12 cellular contexts compared by ENCODE assay signal in the genomic region with DNA sequence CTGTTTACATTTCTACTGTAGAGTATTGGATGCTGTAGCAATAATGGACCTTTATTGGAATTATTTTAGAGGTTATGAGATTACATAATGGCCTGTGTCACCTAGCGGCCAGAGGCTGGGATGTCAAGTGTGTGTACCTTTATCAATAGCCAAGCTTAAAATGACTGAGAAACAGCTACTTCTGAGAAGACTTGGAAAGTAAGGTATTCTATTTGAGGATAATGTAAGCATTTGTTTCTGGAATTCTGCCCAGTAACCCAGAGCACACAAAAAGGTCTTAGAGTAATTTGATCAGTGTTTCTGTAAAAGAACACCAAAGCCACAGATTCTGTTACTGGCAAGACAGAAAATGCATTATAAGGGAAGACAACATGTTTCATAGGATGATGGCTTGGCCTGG.
DNase-seq lines count a peak whose midpoint lies in the region; ATAC-seq and TF ChIP-seq lines count a peak whose summit lies in the region.
"Had no signal": no experiment of that assay in that cellular context is flagged by ENCODE, and none has a peak within 500 bp of the region (broad histone marks: within the 10 kb centered on the region; RNA-seq: fewer than 3 reads in every experiment).

No MANE protein-coding gene starts in this region.

- no peak for TF ChIP-seq POLR2A in esophagus muscularis mucosa (IDR thresholded peaks at IDR 0.05; ENCODE audit: low read depth)

- H3K27ac ChIP-seq in esophagus muscularis mucosa (replicated peaks in 1 of 4), result no peak overlapping the region
- H3K27ac ChIP-seq: BLaER1, WERI-Rb-1 had no signal

- H3K36me3 ChIP-seq in esophagus muscularis mucosa, result no peaks in the 10 kb centered on the region
- H3K36me3 ChIP-seq: BLaER1, WERI-Rb-1 had no signal

- no peak for TF ChIP-seq EP300 in esophagus muscularis mucosa (IDR thresholded peaks at IDR 0.05)

- no peaks in the 10 kb centered on the region for H3K9me3 ChIP-seq in esophagus muscularis mucosa
- H3K9me3 ChIP-seq: BLaER1 had no signal

- peaks cover 0 to 15% (median 4%) of the 10 kb centered on the region in 4 donors for H3K4me1 ChIP-seq in esophagus muscularis mucosa
- H3K4me1 ChIP-seq: BLaER1 had no signal

- WGBS in esophagus muscularis mucosa, result 65% methylated on average over 1 of the region's 1 CpG

- intact Hi-C loops in esophagus muscularis mucosa (cut with DNase I), result no loop called here

- ATAC-seq in HG03469 (IDR thresholded peaks at IDR 0.05; ENCODE audit: unreplicated experiment) (no peak), HG02798 (IDR thresholded peaks at IDR 0.05; ENCODE audit: poor library complexity, unreplicated experiment) (no peak)
- ATAC-seq: activated T-cell treated with anti-CD3 and anti-CD28 coated beads, Interleukin-2, amount 50 U/mL, for 4 hours had no signal

- H3K27me3 ChIP-seq in esophagus muscularis mucosa, result no peaks in the 10 kb centered on the region
- H3K27me3 ChIP-seq: BLaER1 had no signal

- no peak; the same call in 1 of the 2 replicates for TF ChIP-seq CTCF in AG09319 (IDR thresholded peaks at IDR 0.05; ENCODE audit: low read depth, low read length)
- TF ChIP-seq CTCF in esophagus muscularis mucosa (IDR thresholded peaks at IDR 0.05), result no peak

- DNase-seq in AG09319 (ENCODE audit: extremely low read depth, low read depth), result peak; percentile 40
- DNase-seq in HCEC 1CT, result peak; percentile 63
- DNase-seq in RPMI8226, result peak; percentile 24
- DNase-seq in fibroblast of the conjunctiva (ENCODE audit: low read depth), result peak; percentile 63
- DNase-seq in esophagus muscularis mucosa (ENCODE audit: extremely low spot score), result no peak
- DNase-seq in NCI-H82 treated with DMSO at 0.1 percent for 48 hours (lab: John Stamatoyannopoulos, UW; ENCODE audit: unreplicated experiment), result no peak
- DNase-seq: activated T-cell treated with anti-CD3 and anti-CD28 coated beads, Interleukin-2, amount 50 U/mL, for 4 hours; cortex of kidney; WERI-Rb-1 had no signal

- no peak overlapping the region for H3K4me3 ChIP-seq in esophagus muscularis mucosa
- H3K4me3 ChIP-seq: BLaER1 had no signal

Comparison
In these comparisons a context has a peak if more than half of its experiments do, and no peak if none do; other contexts are left out.
1. DNase-seq: peak in AG09319 (single experiment), HCEC 1CT (single experiment), RPMI8226 (single experiment) and fibroblast of the conjunctiva (single experiment); none in esophagus muscularis mucosa (single experiment) and NCI-H82 treated with DMSO at 0.1 percent for 48 hours (single experiment).